ENCODE assay signal across 1 cellular context in the genomic region with DNA sequence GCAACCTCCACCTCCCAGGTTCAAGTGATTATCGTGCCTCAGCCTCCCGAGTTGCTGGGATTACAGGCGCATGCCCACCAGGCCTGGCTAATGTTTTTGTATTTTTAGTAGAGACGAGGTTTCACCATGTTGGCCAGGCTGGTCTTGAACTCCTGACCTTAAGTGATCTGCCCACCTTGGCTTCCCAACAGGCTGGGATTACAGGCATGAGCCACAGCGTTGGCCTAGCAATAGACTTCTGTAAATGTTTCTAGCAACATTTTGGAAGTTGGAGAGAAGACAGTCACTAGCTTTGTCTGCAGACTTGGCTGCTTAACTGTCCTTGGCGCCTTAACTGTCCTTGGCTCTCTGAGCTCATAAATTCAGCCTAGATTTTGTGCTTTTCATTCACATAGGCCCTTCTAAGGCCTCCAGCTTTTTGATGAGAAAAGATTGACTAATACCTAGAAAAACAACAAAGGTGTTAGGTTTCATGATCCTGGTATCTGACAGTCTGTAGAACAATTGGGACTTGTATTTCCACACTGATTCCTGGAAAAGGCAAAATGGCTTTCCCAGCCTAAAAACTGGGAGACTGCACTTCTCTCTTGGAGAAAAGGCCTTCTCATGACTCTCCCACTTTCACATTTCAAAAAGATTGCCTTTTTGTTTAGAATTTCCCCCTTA.
TF ChIP-seq lines count a peak whose summit lies in the region.

No MANE protein-coding gene starts in this region.

TF ChIP-seq in H1, 55 proteins besides CTCF, POLR2A, EP300 and RAD21:
- TF ChIP-seq BCL11A (IDR thresholded peaks at IDR 0.05; ENCODE audit: low read depth in 2 of 2, low read length in 2 of 2): no peak
- TF ChIP-seq SP2 (IDR thresholded peaks at IDR 0.05; ENCODE audit: low read length): no peak
- TF ChIP-seq SIN3A (conservative IDR thresholded peaks at IDR 0.05 in 1 of 2, IDR thresholded peaks at IDR 0.05 in 1 of 2; ENCODE audit: low read depth in 1 of 2, low read length in 2 of 2): no peak
- TF ChIP-seq, protein P1, sequence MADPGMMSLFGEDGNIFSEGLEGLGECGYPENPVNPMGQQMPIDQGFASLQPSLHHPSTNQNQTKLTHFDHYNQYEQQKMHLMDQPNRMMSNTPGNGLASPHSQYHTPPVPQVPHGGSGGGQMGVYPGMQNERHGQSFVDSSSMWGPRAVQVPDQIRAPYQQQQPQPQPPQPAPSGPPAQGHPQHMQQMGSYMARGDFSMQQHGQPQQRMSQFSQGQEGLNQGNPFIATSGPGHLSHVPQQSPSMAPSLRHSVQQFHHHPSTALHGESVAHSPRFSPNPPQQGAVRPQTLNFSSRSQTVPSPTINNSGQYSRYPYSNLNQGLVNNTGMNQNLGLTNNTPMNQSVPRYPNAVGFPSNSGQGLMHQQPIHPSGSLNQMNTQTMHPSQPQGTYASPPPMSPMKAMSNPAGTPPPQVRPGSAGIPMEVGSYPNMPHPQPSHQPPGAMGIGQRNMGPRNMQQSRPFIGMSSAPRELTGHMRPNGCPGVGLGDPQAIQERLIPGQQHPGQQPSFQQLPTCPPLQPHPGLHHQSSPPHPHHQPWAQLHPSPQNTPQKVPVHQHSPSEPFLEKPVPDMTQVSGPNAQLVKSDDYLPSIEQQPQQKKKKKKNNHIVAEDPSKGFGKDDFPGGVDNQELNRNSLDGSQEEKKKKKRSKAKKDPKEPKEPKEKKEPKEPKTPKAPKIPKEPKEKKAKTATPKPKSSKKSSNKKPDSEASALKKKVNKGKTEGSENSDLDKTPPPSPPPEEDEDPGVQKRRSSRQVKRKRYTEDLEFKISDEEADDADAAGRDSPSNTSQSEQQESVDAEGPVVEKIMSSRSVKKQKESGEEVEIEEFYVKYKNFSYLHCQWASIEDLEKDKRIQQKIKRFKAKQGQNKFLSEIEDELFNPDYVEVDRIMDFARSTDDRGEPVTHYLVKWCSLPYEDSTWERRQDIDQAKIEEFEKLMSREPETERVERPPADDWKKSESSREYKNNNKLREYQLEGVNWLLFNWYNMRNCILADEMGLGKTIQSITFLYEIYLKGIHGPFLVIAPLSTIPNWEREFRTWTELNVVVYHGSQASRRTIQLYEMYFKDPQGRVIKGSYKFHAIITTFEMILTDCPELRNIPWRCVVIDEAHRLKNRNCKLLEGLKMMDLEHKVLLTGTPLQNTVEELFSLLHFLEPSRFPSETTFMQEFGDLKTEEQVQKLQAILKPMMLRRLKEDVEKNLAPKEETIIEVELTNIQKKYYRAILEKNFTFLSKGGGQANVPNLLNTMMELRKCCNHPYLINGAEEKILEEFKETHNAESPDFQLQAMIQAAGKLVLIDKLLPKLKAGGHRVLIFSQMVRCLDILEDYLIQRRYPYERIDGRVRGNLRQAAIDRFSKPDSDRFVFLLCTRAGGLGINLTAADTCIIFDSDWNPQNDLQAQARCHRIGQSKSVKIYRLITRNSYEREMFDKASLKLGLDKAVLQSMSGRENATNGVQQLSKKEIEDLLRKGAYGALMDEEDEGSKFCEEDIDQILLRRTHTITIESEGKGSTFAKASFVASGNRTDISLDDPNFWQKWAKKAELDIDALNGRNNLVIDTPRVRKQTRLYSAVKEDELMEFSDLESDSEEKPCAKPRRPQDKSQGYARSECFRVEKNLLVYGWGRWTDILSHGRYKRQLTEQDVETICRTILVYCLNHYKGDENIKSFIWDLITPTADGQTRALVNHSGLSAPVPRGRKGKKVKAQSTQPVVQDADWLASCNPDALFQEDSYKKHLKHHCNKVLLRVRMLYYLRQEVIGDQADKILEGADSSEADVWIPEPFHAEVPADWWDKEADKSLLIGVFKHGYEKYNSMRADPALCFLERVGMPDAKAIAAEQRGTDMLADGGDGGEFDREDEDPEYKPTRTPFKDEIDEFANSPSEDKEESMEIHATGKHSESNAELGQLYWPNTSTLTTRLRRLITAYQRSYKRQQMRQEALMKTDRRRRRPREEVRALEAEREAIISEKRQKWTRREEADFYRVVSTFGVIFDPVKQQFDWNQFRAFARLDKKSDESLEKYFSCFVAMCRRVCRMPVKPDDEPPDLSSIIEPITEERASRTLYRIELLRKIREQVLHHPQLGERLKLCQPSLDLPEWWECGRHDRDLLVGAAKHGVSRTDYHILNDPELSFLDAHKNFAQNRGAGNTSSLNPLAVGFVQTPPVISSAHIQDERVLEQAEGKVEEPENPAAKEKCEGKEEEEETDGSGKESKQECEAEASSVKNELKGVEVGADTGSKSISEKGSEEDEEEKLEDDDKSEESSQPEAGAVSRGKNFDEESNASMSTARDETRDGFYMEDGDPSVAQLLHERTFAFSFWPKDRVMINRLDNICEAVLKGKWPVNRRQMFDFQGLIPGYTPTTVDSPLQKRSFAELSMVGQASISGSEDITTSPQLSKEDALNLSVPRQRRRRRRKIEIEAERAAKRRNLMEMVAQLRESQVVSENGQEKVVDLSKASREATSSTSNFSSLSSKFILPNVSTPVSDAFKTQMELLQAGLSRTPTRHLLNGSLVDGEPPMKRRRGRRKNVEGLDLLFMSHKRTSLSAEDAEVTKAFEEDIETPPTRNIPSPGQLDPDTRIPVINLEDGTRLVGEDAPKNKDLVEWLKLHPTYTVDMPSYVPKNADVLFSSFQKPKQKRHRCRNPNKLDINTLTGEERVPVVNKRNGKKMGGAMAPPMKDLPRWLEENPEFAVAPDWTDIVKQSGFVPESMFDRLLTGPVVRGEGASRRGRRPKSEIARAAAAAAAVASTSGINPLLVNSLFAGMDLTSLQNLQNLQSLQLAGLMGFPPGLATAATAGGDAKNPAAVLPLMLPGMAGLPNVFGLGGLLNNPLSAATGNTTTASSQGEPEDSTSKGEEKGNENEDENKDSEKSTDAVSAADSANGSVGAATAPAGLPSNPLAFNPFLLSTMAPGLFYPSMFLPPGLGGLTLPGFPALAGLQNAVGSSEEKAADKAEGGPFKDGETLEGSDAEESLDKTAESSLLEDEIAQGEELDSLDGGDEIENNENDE (IDR thresholded peaks at IDR 0.05; ENCODE audit: insufficient replicate concordance, low read length): no peak
- TF ChIP-seq RNF2 (IDR thresholded peaks at IDR 0.05; ENCODE audit: borderline replicate concordance, low read depth, low read length, missing control alignments, poor library complexity, severe bottlenecking): no peak
- TF ChIP-seq TBP (IDR thresholded peaks at IDR 0.05; ENCODE audit: low read depth, low read length): no peak
- TF ChIP-seq ZNF274 (IDR thresholded peaks at IDR 0.05; ENCODE audit: borderline replicate concordance, extremely low read depth, low read length): no peak
- TF ChIP-seq GABPA (IDR thresholded peaks at IDR 0.05; ENCODE audit: borderline replicate concordance, insufficient read depth, low read length): no peak
- TF ChIP-seq TCF12 (IDR thresholded peaks at IDR 0.05; ENCODE audit: low read depth, low read length): no peak
- TF ChIP-seq BRCA1 (IDR thresholded peaks at IDR 0.05; ENCODE audit: low read depth, low read length): no peak
- no peak for TF ChIP-seq RFX5 (IDR thresholded peaks at IDR 0.05; ENCODE audit: borderline replicate concordance, low read depth, low read length)
- no peak for TF ChIP-seq SAP30 (IDR thresholded peaks at IDR 0.05; ENCODE audit: insufficient read depth, insufficient replicate concordance, low read length)
- TF ChIP-seq KDM4A (IDR thresholded peaks at IDR 0.05; ENCODE audit: low read depth, low read length, severe bottlenecking): no peak
- no peak for TF ChIP-seq YY1 (IDR thresholded peaks at IDR 0.05; ENCODE audit: low read depth, low read length)
- no peak for TF ChIP-seq SIX5 (IDR thresholded peaks at IDR 0.05; ENCODE audit: low read depth, low read length)
- TF ChIP-seq SUZ12 (IDR thresholded peaks at IDR 0.05; ENCODE audit: low read length): no peak
TF ChIP-seq in H1: peak in this region for 0.
